Comparison of ENCODE assay signal across 10 cellular contexts in genomic region chr13:21076265-21076653, GRCh38. TPM values are rescaled to one million over a fixed set of nuclear protein-coding genes. Genes with fewer than 3 reads are reported as not detected.
DNase-seq lines count a peak whose midpoint lies in the region; ATAC-seq and TF ChIP-seq lines count a peak whose summit lies in the region.
"Had no signal": no experiment of that assay in that cellular context is flagged by ENCODE, and none has a peak within 500 bp of the region (broad histone marks: within the 10 kb centered on the region; RNA-seq: fewer than 3 reads in every experiment).

No MANE protein-coding gene starts in this region.

- H3K27me3 Mint-ChIP-seq in chondrocyte (ENCODE audit: low read depth): no peaks in the 10 kb centered on the region
- H3K27me3 Mint-ChIP-seq in natural killer cell treated with Interleukin-12 subunit alpha and Interleukin-12 subunit beta and Interleukin-15 and Interleukin-18, amount 100 ng/mL, for 72 hours: no peaks in the 10 kb centered on the region

- peaks cover 30% of the 10 kb centered on the region for H3K4me1 ChIP-seq in left ventricle myocardium inferior
- H3K4me1 ChIP-seq in aorta (ENCODE audit: control insufficient read depth in 1 of 2, insufficient read depth in 2 of 2, low read length in 2 of 2): peaks cover 0 to 2% of the 10 kb centered on the region in 2 donors

- DNase-seq in left ventricle myocardium inferior (no peak), Right ventricle myocardium superior (no peak), chondrocyte (ENCODE audit: low spot score) (no peak), aorta (no peak), LoVo (ENCODE audit: low spot score) (no peak), 8988T (no peak)
- DNase-seq in natural killer cell treated with Interleukin-12 subunit alpha and Interleukin-12 subunit beta and Interleukin-15 and Interleukin-18, amount 100 ng/mL, for 72 hours (ENCODE audit: low spot score): no peak
- DNase-seq: activated effector memory CD4-positive, alpha-beta T cell treated with Interleukin-2 at 50 U/mL for 16 hours; NCI-H524 treated with DMSO at 0.1 percent for 48 hours had no signal

- peaks cover 57% of the 10 kb centered on the region for H3K4me1 Mint-ChIP-seq in chondrocyte (ENCODE audit: low read depth)
- H3K4me1 Mint-ChIP-seq in natural killer cell treated with Interleukin-12 subunit alpha and Interleukin-12 subunit beta and Interleukin-15 and Interleukin-18, amount 100 ng/mL, for 72 hours (ENCODE audit: low read depth in 2 of 2): peaks cover 25 to 30% of the 10 kb centered on the region in 2 donors

- H3K36me3 ChIP-seq in left ventricle myocardium inferior (no peaks in the 10 kb centered on the region), aorta (ENCODE audit: control insufficient read depth in 1 of 2, insufficient read depth in 2 of 2, low read length in 1 of 2) (no peaks in the 10 kb centered on the region)

- intact Hi-C loops in left ventricle myocardium inferior (cut with micrococcal nuclease) (no loop called here), Right ventricle myocardium superior (cut with DNase I) (no loop called here), aorta (cut with DNase I) (no loop called here)

- H3K27ac ChIP-seq in left ventricle myocardium inferior (replicated peaks): peak overlapping the region; percentile 84
- H3K27ac ChIP-seq in aorta (ENCODE audit: low read depth in 1 of 2, low read length in 2 of 2): no peak overlapping the region

- no peak overlapping the region for H3K27ac Mint-ChIP-seq in chondrocyte (ENCODE audit: unreplicated experiment)
- H3K27ac Mint-ChIP-seq in natural killer cell treated with Interleukin-12 subunit alpha and Interleukin-12 subunit beta and Interleukin-15 and Interleukin-18, amount 100 ng/mL, for 72 hours: peak overlapping the region in 1 of 2 donors; percentile 56

- H3K9me3 Mint-ChIP-seq in chondrocyte (ENCODE audit: low read depth): no peaks in the 10 kb centered on the region
- no peaks in the 10 kb centered on the region for H3K9me3 Mint-ChIP-seq in natural killer cell treated with Interleukin-12 subunit alpha and Interleukin-12 subunit beta and Interleukin-15 and Interleukin-18, amount 100 ng/mL, for 72 hours

- WGBS in aorta, 2 donors: 73 to 78% methylated on average over 16 to 17 of the region's 17 CpGs

- no peak for TF ChIP-seq CTCF in left ventricle myocardium inferior (IDR thresholded peaks at IDR 0.05; ENCODE audit: borderline replicate concordance)
- TF ChIP-seq CTCF in chondrocyte (IDR thresholded peaks at IDR 0.05): no peak

- peak overlapping the region; percentile 35 for H3K4me3 Mint-ChIP-seq in chondrocyte (ENCODE audit: unreplicated experiment)
- H3K4me3 Mint-ChIP-seq in natural killer cell treated with Interleukin-12 subunit alpha and Interleukin-12 subunit beta and Interleukin-15 and Interleukin-18, amount 100 ng/mL, for 72 hours: peak overlapping the region; percentile 44

- no peaks in the 10 kb centered on the region for H3K36me3 Mint-ChIP-seq in chondrocyte (ENCODE audit: low read depth)
- no peaks in the 10 kb centered on the region for H3K36me3 Mint-ChIP-seq in natural killer cell treated with Interleukin-12 subunit alpha and Interleukin-12 subunit beta and Interleukin-15 and Interleukin-18, amount 100 ng/mL, for 72 hours

- H3K9me3 ChIP-seq in left ventricle myocardium inferior (replicated peaks): no peaks in the 10 kb centered on the region
- H3K9me3 ChIP-seq in aorta (ENCODE audit: control insufficient read depth, low read length): no peaks in the 10 kb centered on the region

- H3K27me3 ChIP-seq in left ventricle myocardium inferior (ENCODE audit: low read depth) (no peaks in the 10 kb centered on the region), aorta (ENCODE audit: control insufficient read depth in 1 of 2, insufficient read depth in 2 of 2, low read length in 1 of 2) (no peaks in the 10 kb centered on the region)

- H3K4me3 ChIP-seq in left ventricle myocardium inferior: peak overlapping the region; percentile 74
- peak overlapping the region; percentile 11 to 69 for H3K4me3 ChIP-seq in aorta (ENCODE audit: low read length in 2 of 2)

- ATAC-seq in Right ventricle myocardium superior (ENCODE audit: poor library complexity) (no peak), aorta (ENCODE audit: low FRiP score) (no peak), HG03565 (IDR thresholded peaks at IDR 0.05; ENCODE audit: unreplicated experiment) (no peak)
- ATAC-seq in natural killer cell treated with Interleukin-12 subunit alpha and Interleukin-12 subunit beta and Interleukin-15 and Interleukin-18, amount 100 ng/mL, for 72 hours: no peak

RNA-seq across cellular contexts. Expression of gene LATS2, which starts 14.9 kb away (rescaled TPM):
- total RNA-seq in left ventricle myocardium inferior: 20.2 TPM
- total RNA-seq in Right ventricle myocardium superior: 22.5 TPM
- 58.1 to 104 TPM (median 100 TPM) in 3 replicates for total RNA-seq in chondrocyte
- 10 to 100 TPM; 15.8 to 29.8 TPM for total RNA-seq in natural killer cell treated with Interleukin-12 subunit alpha and Interleukin-12 subunit beta and Interleukin-15 and Interleukin-18, amount 100 ng/mL, for 72 hours
- 10 to 100 TPM; 52.9 to 64.6 TPM for total RNA-seq in aorta
- 10 to 100 TPM in 1 of 2 donors, 1 to 10 TPM in 1; 9.5 to 11.4 TPM for polyA plus RNA-seq in aorta
